In genomic region chr7:80918406-80918805, GRCh38 we compare ENCODE assay signal across 8 cellular contexts. TPM values are rescaled to one million over a fixed set of nuclear protein-coding genes. Genes with fewer than 3 reads are reported as not detected.
A peak's percentile ranks its signal among the peaks of the same experiment; 100 is the strongest.
DNase-seq lines count a peak whose midpoint lies in the region; ATAC-seq lines count a peak whose summit lies in the region.

No MANE protein-coding gene starts in this region.

- H3K27ac ChIP-seq in adipose tissue (ENCODE audit: low read depth, low read length) = peak overlapping the region; percentile 75
- H3K27ac ChIP-seq in stomach smooth muscle (ENCODE audit: low read length) = peak overlapping the region; percentile 42

- 6 to 7% (median 6%) methylated on average over 9 of the region's 9 CpGs for WGBS in adipose tissue, 3 donors

- H3K27me3 ChIP-seq in stomach smooth muscle (ENCODE audit: control insufficient read depth in 1 of 2, insufficient read depth in 2 of 2, low read length in 2 of 2) = no peaks in the 10 kb centered on the region

- peak overlapping the region; percentile 81 to 93 for H3K9ac ChIP-seq in stomach smooth muscle (ENCODE audit: low read length in 2 of 2)

- no peaks in the 10 kb centered on the region for H3K4me1 ChIP-seq in stomach smooth muscle (ENCODE audit: control insufficient read depth, insufficient read depth, low read length)

- H3K4me3 ChIP-seq in stomach smooth muscle (ENCODE audit: low read length in 2 of 2) = peak overlapping the region; percentile 92 to 97

- ATAC-seq in GM19035 (IDR thresholded peaks at IDR 0.05; ENCODE audit: unreplicated experiment) (peak; percentile 41), HG03432 (IDR thresholded peaks at IDR 0.05; ENCODE audit: unreplicated experiment) (peak; percentile 72), GM19324 (IDR thresholded peaks at IDR 0.05; ENCODE audit: low FRiP score, unreplicated experiment) (no peak)

- peaks cover 0 to 2% of the 10 kb centered on the region in 2 donors for H3K36me3 ChIP-seq in stomach smooth muscle (ENCODE audit: control insufficient read depth in 2 of 2, insufficient read depth in 2 of 2, low read length in 2 of 2)

- DNase-seq in inferior parietal cortex (ENCODE audit: extremely low spot score) = peak; percentile 34
- no peak for DNase-seq in NCI-H1417 treated with DMSO at 0.1 percent for 48 hours (lab: John Stamatoyannopoulos, UW)
- DNase-seq in NAMALWA (ENCODE audit: low spot score) = no peak

- H3K9me3 ChIP-seq in stomach smooth muscle (ENCODE audit: control insufficient read depth in 2 of 2, low read length in 2 of 2) = no peaks in the 10 kb centered on the region

RNA-seq across cellular contexts. Expression of gene SEMA3C, which starts 0.4 kb away (rescaled TPM):
- polyA plus RNA-seq in adipose tissue = 10 to 100 TPM in 2 of 3 donors, 1 to 10 TPM in 1; 1.3 to 18.0 (median 16.5) TPM
